8 cellular contexts compared by ENCODE assay signal in the genomic region with DNA sequence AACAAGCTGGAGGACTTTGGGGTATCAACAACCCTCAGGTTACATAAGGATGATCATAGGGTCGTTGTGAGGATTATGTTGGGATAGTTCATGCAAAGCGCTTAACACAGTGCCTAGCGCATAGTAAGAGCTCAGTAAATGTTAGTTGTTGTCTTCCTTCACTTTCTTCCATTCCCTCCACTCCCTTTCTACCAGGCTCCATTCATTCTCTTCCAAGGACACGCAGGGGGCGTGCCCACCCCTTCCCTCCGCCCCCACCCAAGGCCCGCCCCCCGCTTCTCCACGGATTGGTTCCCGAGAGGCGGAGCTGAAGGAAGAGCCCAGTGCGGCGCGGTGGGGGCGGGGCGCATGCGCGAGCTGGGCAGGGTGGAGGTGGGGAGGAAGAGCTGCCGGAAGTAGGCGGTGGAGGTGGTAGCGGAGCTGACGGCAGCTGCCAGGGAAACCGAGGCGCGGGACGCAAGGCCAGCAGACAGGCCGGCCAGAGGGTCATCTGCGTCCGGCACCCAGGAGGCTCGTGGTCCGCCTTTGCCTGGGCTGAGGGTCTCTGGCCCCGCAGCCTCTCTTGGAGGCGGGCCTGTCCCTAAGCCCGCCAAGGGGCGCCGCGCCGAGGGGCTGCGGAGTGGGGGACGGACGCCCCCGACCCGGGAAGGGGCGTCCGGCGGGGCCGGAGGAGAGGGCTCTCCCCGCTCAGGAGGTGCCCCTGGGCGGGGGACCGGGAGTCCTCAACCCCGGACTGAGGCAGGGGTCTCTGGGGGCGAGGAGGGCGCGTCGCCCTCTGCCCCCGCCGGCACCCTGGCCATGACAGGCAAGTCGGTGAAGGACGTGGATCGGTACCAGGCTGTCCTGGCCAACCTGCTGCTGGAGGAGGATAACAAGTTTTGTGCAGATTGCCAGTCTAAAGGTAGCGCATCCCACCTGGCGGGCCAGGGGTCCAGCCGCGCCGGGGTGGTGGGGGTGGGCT. TPM values are rescaled to one million over a fixed set of nuclear protein-coding genes. Genes with fewer than 3 reads are reported as not detected.
DNase-seq lines count a peak whose midpoint lies in the region; ATAC-seq, FAIRE-seq and TF ChIP-seq lines count a peak whose summit lies in the region.

A gene (plus strand): TSS at position 405 of the 961 bp plus-strand sequence. CDS start 394 bp downstream, at position 799.

- FAIRE-seq in small intestine (lab: Jason Lieb, UNC): no peak

- H3K79me2 ChIP-seq in mammary epithelial cell (ENCODE audit: insufficient read depth, low read length): peaks cover 47% of the 10 kb centered on the region

- peak within 1 kb of the TSS; percentile 88 for H2AFZ ChIP-seq in mammary epithelial cell (ENCODE audit: low read depth, low read length)

- H3K9me3 ChIP-seq in mammary epithelial cell (replicated peaks; ENCODE audit: insufficient read depth, low read length): no peaks in the 10 kb centered on the region
- no peaks in the 10 kb centered on the region for H3K9me3 ChIP-seq in iPS-20b (ENCODE audit: insufficient read depth, low read depth, low read length)
- no peaks in the 10 kb centered on the region for H3K9me3 ChIP-seq in small intestine (ENCODE audit: control insufficient read depth, low read depth)

- peak; percentile 87 for ATAC-seq in GM18907 (IDR thresholded peaks at IDR 0.05; ENCODE audit: unreplicated experiment)
- peak; percentile 82 for ATAC-seq in HG03139 (IDR thresholded peaks at IDR 0.05; ENCODE audit: unreplicated experiment)

- H3K9ac ChIP-seq in mammary epithelial cell (ENCODE audit: insufficient read depth, low read length): peak within 1 kb of the TSS; percentile 58
- H3K9ac ChIP-seq in iPS-20b (ENCODE audit: low read depth, low read length): peak within 1 kb of the TSS; percentile 63

- H3K4me2 ChIP-seq in mammary epithelial cell (ENCODE audit: insufficient read depth, low read depth, low read length): peak within 1 kb of the TSS; percentile 90

- peak within 1 kb of the TSS; percentile 65 for H3K27ac ChIP-seq in mammary epithelial cell (ENCODE audit: insufficient read depth, low read depth, low read length)
- no peak within 1 kb of the TSS for H3K27ac ChIP-seq in iPS-20b (ENCODE audit: low read length)
- peak within 1 kb of the TSS; percentile 86 to 97 for H3K27ac ChIP-seq in small intestine (ENCODE audit: low read depth in 1 of 2, low read length in 1 of 2)

- dilution Hi-C loops in mammary epithelial cell (cut with HindIII; ENCODE audit: low sequenced_read_pairs): loop anchor here (5.0 to 10.0 kb wide), 2 partner anchors 34 to 79 kb away; no protein-coding TSS in a partner anchor

- peak; percentile 94 for DNase-seq in ACHN
- peak; percentile 81 for DNase-seq in NCI-H2227 treated with DMSO at 0.1 percent for 48 hours (lab: John Stamatoyannopoulos, UW)
- DNase-seq in mammary epithelial cell: peak; percentile 95
- DNase-seq in small intestine: peak; percentile 98

- TF ChIP-seq CTCF in WI38 (IDR thresholded peaks at IDR 0.05; ENCODE audit: low read depth, low read length): no peak
- no peak for TF ChIP-seq CTCF in mammary epithelial cell (conservative IDR thresholded peaks at IDR 0.05 in 1 of 2, IDR thresholded peaks at IDR 0.05 in 1 of 2; ENCODE audit: extremely low read depth in 1 of 2, insufficient read depth in 1 of 2, low read depth in 1 of 2, low read length in 2 of 2)

- WGBS in mammary epithelial cell (ENCODE audit: low coverage, missing lambda C conversion rate): 0% methylated on average over 5 of the region's 65 CpGs
- 1% methylated on average over 43 to 65 of the region's 65 CpGs for WGBS in small intestine, 3 donors

- H3K27me3 ChIP-seq in mammary epithelial cell (ENCODE audit: insufficient read depth, low read length) (no peaks in the 10 kb centered on the region), iPS-20b (ENCODE audit: insufficient read depth, low read length) (peaks cover 16% of the 10 kb centered on the region), small intestine (ENCODE audit: control insufficient read depth in 2 of 2, insufficient read depth in 2 of 2, low read length in 2 of 2) (no peaks in the 10 kb centered on the region)

- BruUV-seq in mammary epithelial cell (replicated peaks; lab: Mats Ljungman, UMichigan): TSS peak; percentile 30

- in situ Hi-C loops in ACHN (cut with HindIII; ENCODE audit: low pct_ligation_motif_present, low pct_unique_long_range_greater_than_20kb, low sequenced_read_pairs): no loop called here
- in situ Hi-C loops in mammary epithelial cell (cut with MboI; ENCODE audit: low sequenced_read_pairs in 2 of 2): no loop called here

- intact Hi-C loops in mammary epithelial cell (cut with micrococcal nuclease): no loop called here

- no peaks in the 10 kb centered on the region for H3K36me3 ChIP-seq in mammary epithelial cell (ENCODE audit: insufficient read depth, low read length)
- no peaks in the 10 kb centered on the region for H3K36me3 ChIP-seq in iPS-20b (ENCODE audit: insufficient read depth, low read depth, low read length)
- H3K36me3 ChIP-seq in small intestine (ENCODE audit: control insufficient read depth in 2 of 2, insufficient read depth in 2 of 2, low read length in 2 of 2): no peaks in the 10 kb centered on the region

- peak within 1 kb of the TSS; percentile 98 for H3K4me3 ChIP-seq in WI38 (ENCODE audit: low read depth, low read length)
- H3K4me3 ChIP-seq in mammary epithelial cell (replicated peaks in 1 of 3; ENCODE audit: insufficient read depth in 1 of 3, low read depth in 2 of 3, low read length in 3 of 3): peak within 1 kb of the TSS; percentile 65 to 80 (median 71)
- peak within 1 kb of the TSS; percentile 86 for H3K4me3 ChIP-seq in iPS-20b (ENCODE audit: low read length)
- H3K4me3 ChIP-seq in small intestine (ENCODE audit: low read depth in 1 of 2, low read length in 2 of 2): peak within 1 kb of the TSS; percentile 98 to 99

- CTCF ChIA-PET in mammary epithelial cell (lab: Charles Lee; ENCODE audit: low non-redundant PET): interaction anchor here (0.7 to 0.9 kb wide), 3 partner anchors 12 to 1384 kb away, joined by 4 to 15 read pairs (median 5); no protein-coding TSS in a partner anchor

- H3K4me1 ChIP-seq in mammary epithelial cell (ENCODE audit: insufficient read depth, low read length) (peaks cover 12% of the 10 kb centered on the region), iPS-20b (ENCODE audit: insufficient read depth, low read length) (no peaks in the 10 kb centered on the region; the same call in 1 of the 2 replicates), small intestine (ENCODE audit: control insufficient read depth in 2 of 2, insufficient read depth in 1 of 2, low read depth in 1 of 2, low read length in 1 of 2) (peaks cover 0 to 4% of the 10 kb centered on the region in 2 donors)

- H4K20me1 ChIP-seq in mammary epithelial cell (ENCODE audit: insufficient read depth, low read length): no peaks in the 10 kb centered on the region

RNA-seq across cellular contexts. Expression of the gene that starts here (rescaled TPM):
- 10 to 100 TPM; 17.5 to 20.5 TPM for total RNA-seq in mammary epithelial cell
- polyA plus RNA-seq in mammary epithelial cell (17.2 TPM), small intestine (10 to 100 TPM; 13.0 to 27.8 (median 27.3) TPM)
- polyA minus RNA-seq in mammary epithelial cell: 39.2 TPM
